In the genomic region with DNA sequence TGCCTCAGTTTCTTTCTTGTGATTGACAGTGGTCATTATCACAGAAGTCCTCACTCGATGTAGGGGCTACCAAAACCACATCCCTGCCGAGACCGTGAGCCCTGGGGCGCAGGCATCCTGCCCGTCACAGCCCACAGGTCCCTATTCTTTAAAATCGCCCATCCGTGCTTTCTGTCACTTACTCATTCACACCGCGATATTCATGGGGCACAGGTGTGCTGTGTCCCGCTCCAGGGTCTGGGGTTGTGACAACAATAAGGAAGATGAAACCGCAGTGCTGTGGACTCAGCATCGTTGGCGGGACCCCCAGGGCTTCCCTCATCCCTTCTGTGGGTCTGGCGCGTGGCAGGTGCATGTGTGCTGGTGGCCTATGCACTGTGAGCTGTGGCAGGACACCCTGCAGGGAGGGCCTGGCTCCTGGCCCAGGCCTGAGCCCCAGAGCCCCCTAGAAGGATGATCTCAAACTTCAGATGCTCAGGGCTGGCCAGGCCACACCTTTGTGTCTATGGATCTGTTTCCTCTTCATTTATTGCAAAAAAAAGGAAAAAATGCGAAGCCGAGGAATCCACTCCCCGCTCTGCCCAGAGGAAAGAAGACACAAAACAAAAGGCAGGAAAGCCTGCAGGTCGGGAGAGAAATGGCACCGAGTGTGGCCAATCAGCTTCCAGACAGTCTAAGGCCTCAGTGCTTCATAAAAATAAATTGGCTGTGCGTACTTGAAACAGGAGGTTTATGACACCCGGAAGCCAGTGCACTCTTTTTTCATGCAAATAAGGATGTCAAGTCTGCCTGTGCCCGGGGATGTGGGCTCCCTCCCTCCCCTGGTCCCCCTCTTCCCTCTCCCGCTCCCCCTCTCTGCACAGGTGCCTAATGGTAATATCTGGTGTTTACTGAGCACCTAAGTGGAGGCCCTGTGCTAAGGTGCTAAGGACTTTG, we compare ENCODE assay signal across 19 cellular contexts.
A peak's percentile ranks its signal among the peaks of the same experiment; 100 is the strongest.
DNase-seq lines count a peak whose midpoint lies in the region; ATAC-seq and TF ChIP-seq lines count a peak whose summit lies in the region.
"Had no signal": no experiment of that assay in that cellular context is flagged by ENCODE, and none has a peak within 500 bp of the region (broad histone marks: within the 10 kb centered on the region; RNA-seq: fewer than 3 reads in every experiment).

No MANE protein-coding gene starts in this region.

- no peaks in the 10 kb centered on the region for H3K9me3 Mint-ChIP-seq in mesothelial cell of epicardium
- no peaks in the 10 kb centered on the region for H3K9me3 Mint-ChIP-seq in endodermal cell
- H3K9me3 Mint-ChIP-seq: activated CD4-positive, alpha-beta T cell treated with anti-CD3 and anti-CD28 coated beads, Interleukin-2, amount 10 ng/mL, durations not matched to agents 7 days and 5 days; activated naive CD4-positive, alpha-beta T cell treated with anti-CD3 and anti-CD28 coated beads for 36 hours; CD4-positive, alpha-beta T cell; stimulated activated naive CD8-positive, alpha-beta T cell treated with anti-CD3 and anti-CD28 coated beads, Interleukin-15, amount 100 ng/mL, for 72 hours had no signal

- H3K4me1 ChIP-seq in colonic mucosa (no peaks in the 10 kb centered on the region), thoracic aorta (ENCODE audit: control insufficient read depth in 1 of 2, low read depth in 2 of 2) (peaks cover 10 to 45% of the 10 kb centered on the region in 2 donors), endodermal cell (ENCODE audit: control insufficient read depth, insufficient read depth, low read length) (peaks cover 4% of the 10 kb centered on the region)
- H3K4me1 ChIP-seq: A549, right lobe of liver had no signal

- H3K27ac Mint-ChIP-seq in mesothelial cell of epicardium (no peak overlapping the region), endodermal cell (no peak overlapping the region)
- H3K27ac Mint-ChIP-seq: activated CD4-positive, alpha-beta T cell treated with anti-CD3 and anti-CD28 coated beads, Interleukin-2, amount 10 ng/mL, durations not matched to agents 7 days and 5 days; activated naive CD4-positive, alpha-beta T cell treated with anti-CD3 and anti-CD28 coated beads for 36 hours; CD4-positive, alpha-beta T cell had no signal

- no peak for ATAC-seq in thoracic aorta (ENCODE audit: insufficient number of reproducible peaks, low FRiP score, low read depth)
- ATAC-seq: A549; HepG2; right lobe of liver; stimulated activated naive CD8-positive, alpha-beta T cell treated with anti-CD3 and anti-CD28 coated beads, Interleukin-15, amount 100 ng/mL, for 72 hours had no signal

- H3K36me3 ChIP-seq in colonic mucosa (no peaks in the 10 kb centered on the region), thoracic aorta (no peaks in the 10 kb centered on the region), endodermal cell (ENCODE audit: control insufficient read depth, insufficient read depth, low read length) (no peaks in the 10 kb centered on the region)
- H3K36me3 ChIP-seq: right lobe of liver had no signal

- TF ChIP-seq CTCF in colonic mucosa (IDR thresholded peaks at IDR 0.05) (no peak), thoracic aorta (IDR thresholded peaks at IDR 0.05) (no peak), GM20000 (IDR thresholded peaks at IDR 0.05; ENCODE audit: extremely low read depth, missing control alignments) (no peak), mesothelial cell of epicardium (IDR thresholded peaks at IDR 0.05; ENCODE audit: unreplicated experiment) (no peak), endodermal cell (conservative IDR thresholded peaks at IDR 0.05) (no peak)

- H3K9ac ChIP-seq in colonic mucosa (ENCODE audit: low read depth in 2 of 2, low read length in 2 of 2) (no peak overlapping the region), endodermal cell (ENCODE audit: extremely low read depth, low read length, poor library complexity, severe bottlenecking) (no peak overlapping the region)

- H3K4me3 Mint-ChIP-seq in mesothelial cell of epicardium (no peak overlapping the region), endodermal cell (no peak overlapping the region)
- H3K4me3 Mint-ChIP-seq: activated CD4-positive, alpha-beta T cell treated with anti-CD3 and anti-CD28 coated beads, Interleukin-2, amount 10 ng/mL, durations not matched to agents 7 days and 5 days; activated naive CD4-positive, alpha-beta T cell treated with anti-CD3 and anti-CD28 coated beads for 36 hours; CD4-positive, alpha-beta T cell; stimulated activated naive CD8-positive, alpha-beta T cell treated with anti-CD3 and anti-CD28 coated beads, Interleukin-15, amount 100 ng/mL, for 72 hours had no signal

- H3K4me1 Mint-ChIP-seq in mesothelial cell of epicardium (peaks cover 13% of the 10 kb centered on the region), endodermal cell (no peaks in the 10 kb centered on the region)
- H3K4me1 Mint-ChIP-seq: activated CD4-positive, alpha-beta T cell treated with anti-CD3 and anti-CD28 coated beads, Interleukin-2, amount 10 ng/mL, durations not matched to agents 7 days and 5 days; stimulated activated naive CD8-positive, alpha-beta T cell treated with anti-CD3 and anti-CD28 coated beads, Interleukin-15, amount 100 ng/mL, for 72 hours had no signal

- H3K4me3 ChIP-seq in colonic mucosa, result no peak overlapping the region
- H3K4me3 ChIP-seq in thoracic aorta, result no peak overlapping the region
- H3K4me3 ChIP-seq in endodermal cell (ENCODE audit: low read length), result no peak overlapping the region
- H3K4me3 ChIP-seq: A549, right lobe of liver had no signal

- 77 to 85% methylated on average over 14 to 24 of the region's 24 CpGs for WGBS in endodermal cell (ENCODE audit: insufficient coverage in 1 of 2, insufficient read length in 1 of 2), 2 experiments

- DNase-seq in NCI-H748 (lab: John Stamatoyannopoulos, UW; ENCODE audit: unreplicated experiment) (peak; percentile 19), NCI-H748 treated with DMSO at 0.1 percent for 48 hours (lab: John Stamatoyannopoulos, UW) (no peak), NCI-H187 (lab: John Stamatoyannopoulos, UW) (peak; percentile 69 to 86), colonic mucosa (peak; percentile 24), thoracic aorta (ENCODE audit: low spot score) (no peak), GM20000 (ENCODE audit: low spot score) (no peak), mesothelial cell of epicardium (ENCODE audit: low spot score in 2 of 2, unreplicated experiment in 2 of 2) (no peak), endodermal cell (no peak)
- DNase-seq: activated CD4-positive, alpha-beta T cell treated with anti-CD3 and anti-CD28 coated beads, Interleukin-2, amount 10 ng/mL, durations not matched to agents 7 days and 5 days; activated naive CD4-positive, alpha-beta T cell treated with anti-CD3 and anti-CD28 coated beads for 36 hours; CD4-positive, alpha-beta T cell; EL; left cardiac atrium; NCI-H226; occipital lobe; right lobe of liver; stimulated activated naive CD8-positive, alpha-beta T cell treated with anti-CD3 and anti-CD28 coated beads, Interleukin-15, amount 100 ng/mL, for 72 hours had no signal

- H3K36me3 Mint-ChIP-seq in mesothelial cell of epicardium (no peaks in the 10 kb centered on the region), endodermal cell (ENCODE audit: low read depth) (no peaks in the 10 kb centered on the region)

- H3K27ac ChIP-seq in colonic mucosa, result no peak overlapping the region
- peak overlapping the region; percentile 89 to 95 for H3K27ac ChIP-seq in thoracic aorta
- H3K27ac ChIP-seq in endodermal cell (ENCODE audit: low read depth, low read length), result no peak overlapping the region
- H3K27ac ChIP-seq: A549, right lobe of liver had no signal

- H3K27me3 Mint-ChIP-seq in mesothelial cell of epicardium (ENCODE audit: low read depth), result peaks cover 56% of the 10 kb centered on the region
- no peaks in the 10 kb centered on the region for H3K27me3 Mint-ChIP-seq in endodermal cell (ENCODE audit: insufficient read depth)

- H3K9me3 ChIP-seq in colonic mucosa (no peaks in the 10 kb centered on the region), thoracic aorta (no peaks in the 10 kb centered on the region), endodermal cell (ENCODE audit: control insufficient read depth, low read length) (no peaks in the 10 kb centered on the region)
- H3K9me3 ChIP-seq: A549, right lobe of liver had no signal

- intact Hi-C loops in colonic mucosa (cut with DNase I), result no loop called here

- H3K27me3 ChIP-seq in colonic mucosa (no peaks in the 10 kb centered on the region), thoracic aorta (replicated peaks; ENCODE audit: insufficient read depth) (no peaks in the 10 kb centered on the region), endodermal cell (ENCODE audit: control insufficient read depth, insufficient read depth, low read length, poor library complexity, severe bottlenecking) (no peaks in the 10 kb centered on the region)
- H3K27me3 ChIP-seq: right lobe of liver had no signal

Comparison
In these comparisons a context has a peak if more than half of its experiments do, and no peak if none do; other contexts are left out.
1. DNase-seq: peak in NCI-H748 (single experiment), NCI-H187 (2 of 2) and colonic mucosa (single experiment); none in NCI-H748 treated with DMSO at 0.1 percent for 48 hours (single experiment), thoracic aorta (single experiment), GM20000 (single experiment), mesothelial cell of epicardium (0 of 2) and endodermal cell (single experiment).
2. H3K27ac ChIP-seq: peak in thoracic aorta (2 of 2); none in colonic mucosa (single experiment) and endodermal cell (single experiment).